In genomic region chr1:32783851-32784250, GRCh38 we compare ENCODE assay signal across 21 cellular contexts.
"Had no signal": no experiment of that assay in that cellular context is flagged by ENCODE, and none has a peak within 500 bp of the region (broad histone marks: within the 10 kb centered on the region; RNA-seq: fewer than 3 reads in every experiment).

No MANE protein-coding gene starts in this region.

- H3K27ac Mint-ChIP-seq: activated CD4-positive, alpha-beta memory T cell treated with anti-CD3 and anti-CD28 coated beads for 36 hours; activated naive CD8-positive, alpha-beta T cell treated with anti-CD3 and anti-CD28 coated beads, Interleukin-2, amount 10 ng/mL, durations not matched to agents 7 days and 5 days; activated T-helper 2 cell treated with anti-CD3 and anti-CD28 coated beads, Interferon-gamma antibody, Interleukin-2, Interleukin-4, amounts not matched to agents 10 μg/mL and 5 μg/mL and 100 μg/mL, durations not matched to agents 14 hours and 24 hours and 36 hours; T-helper 17 cell had no signal

- ATAC-seq: PC-3, T-helper 17 cell had no signal

- H3K4me1 Mint-ChIP-seq: activated naive CD8-positive, alpha-beta T cell treated with anti-CD3 and anti-CD28 coated beads, Interleukin-2, amount 10 ng/mL, durations not matched to agents 7 days and 5 days had no signal

- H3K27me3 Mint-ChIP-seq: activated CD4-positive, alpha-beta memory T cell treated with anti-CD3 and anti-CD28 coated beads for 36 hours; activated CD4-positive, alpha-beta T cell treated with anti-CD3 and anti-CD28 coated beads, Interleukin-2, amount 10 ng/mL, durations not matched to agents 7 days and 5 days; activated naive CD8-positive, alpha-beta T cell treated with anti-CD3 and anti-CD28 coated beads, Interleukin-2, amount 10 ng/mL, durations not matched to agents 7 days and 5 days; T-helper 17 cell had no signal

- DNase-seq: activated CD4-positive, alpha-beta memory T cell treated with anti-CD3 and anti-CD28 coated beads for 36 hours; activated CD4-positive, alpha-beta T cell treated with anti-CD3 and anti-CD28 coated beads, Interleukin-2, amount 10 ng/mL, durations not matched to agents 7 days and 5 days; activated CD4-positive, CD25-positive, alpha-beta regulatory T cell; activated naive CD4-positive, alpha-beta T cell treated with anti-CD3 and anti-CD28 coated beads, Interleukin-2, amount 50 U/mL, for 16 hours; activated naive CD8-positive, alpha-beta T cell treated with anti-CD3 and anti-CD28 coated beads, Interleukin-2, amount 10 ng/mL, durations not matched to agents 7 days and 5 days; activated T-cell treated with anti-CD3 and anti-CD28 coated beads for 4 hours; activated T-cell treated with anti-CD3 and anti-CD28 coated beads, Interleukin-2, amount 50 U/mL, for 48 hours; adrenal gland; aorta; central memory CD4-positive, alpha-beta T cell; MM.1S; NCI-H1105; NCI-H1436; NCI-H1694 treated with DMSO at 0.1 percent for 48 hours; NCI-H2029 treated with DMSO at 0.1 percent for 48 hours; NCI-H510A treated with DMSO at 0.1 percent for 48 hours; PC-3; SIG-M5; T-helper 17 cell; T-helper 9 cell had no signal

- H3K9me3 Mint-ChIP-seq: activated CD4-positive, alpha-beta memory T cell treated with anti-CD3 and anti-CD28 coated beads for 36 hours; activated CD4-positive, alpha-beta T cell treated with anti-CD3 and anti-CD28 coated beads, Interleukin-2, amount 10 ng/mL, durations not matched to agents 7 days and 5 days; activated naive CD8-positive, alpha-beta T cell treated with anti-CD3 and anti-CD28 coated beads, Interleukin-2, amount 10 ng/mL, durations not matched to agents 7 days and 5 days; activated T-helper 2 cell treated with anti-CD3 and anti-CD28 coated beads, Interferon-gamma antibody, Interleukin-2, Interleukin-4, amounts not matched to agents 10 μg/mL and 5 μg/mL and 100 μg/mL, durations not matched to agents 14 hours and 24 hours and 36 hours had no signal

- H3K4me3 Mint-ChIP-seq: activated CD4-positive, alpha-beta memory T cell treated with anti-CD3 and anti-CD28 coated beads for 36 hours; activated CD4-positive, alpha-beta T cell treated with anti-CD3 and anti-CD28 coated beads, Interleukin-2, amount 10 ng/mL, durations not matched to agents 7 days and 5 days; activated naive CD8-positive, alpha-beta T cell treated with anti-CD3 and anti-CD28 coated beads, Interleukin-2, amount 10 ng/mL, durations not matched to agents 7 days and 5 days; T-helper 17 cell had no signal
